In the genomic region with DNA sequence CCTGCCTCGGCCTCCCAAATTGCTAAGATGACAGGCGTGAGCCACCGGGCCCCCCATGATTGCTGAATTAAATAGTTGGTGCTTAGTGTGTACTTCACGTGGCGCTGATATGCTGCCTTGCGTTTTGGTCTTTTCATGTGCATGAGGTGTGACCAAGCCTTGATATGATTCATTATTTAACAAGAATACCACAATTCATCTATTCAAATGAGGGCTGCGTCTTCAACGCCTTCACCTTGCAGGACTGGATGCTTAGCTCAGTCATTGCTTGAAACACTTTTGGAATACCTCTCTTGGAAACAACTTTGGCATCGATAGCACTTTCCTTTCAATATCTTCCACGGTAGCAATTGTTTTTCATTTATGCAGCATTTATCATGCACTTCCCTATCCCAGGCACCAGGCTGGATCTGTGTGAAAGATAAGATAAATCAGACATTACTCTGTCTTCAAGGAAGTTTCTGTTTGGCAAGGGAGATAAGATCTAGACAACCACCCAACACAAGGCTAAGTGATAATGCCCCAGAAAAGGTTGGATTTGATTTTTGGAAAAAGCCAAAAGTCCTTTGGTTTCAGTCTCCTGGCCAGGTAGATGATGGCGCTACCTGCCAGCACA, we compare ENCODE assay signal across 8 cellular contexts. TPM values are rescaled to one million over a fixed set of nuclear protein-coding genes. Genes with fewer than 3 reads are reported as not detected.
DNase-seq lines count a peak whose midpoint lies in the region; ATAC-seq and TF ChIP-seq lines count a peak whose summit lies in the region.

No MANE protein-coding gene starts in this region.

- no peak for TF ChIP-seq EP300 in tibial nerve (IDR thresholded peaks at IDR 0.05)

- BruUV-seq in HCT116 (replicated peaks; lab: Mats Ljungman, UMichigan), result no TSS peak

- RAD21 ChIA-PET in HCT116 (lab: Charles Lee; ENCODE audit: low non-redundant PET in 1 of 2, low total read pairs in 2 of 2, uncharacterized antibody in 2 of 2, unreplicated experiment in 2 of 2), result no interaction called here

- H3K79me2 ChIP-seq in HCT116 (ENCODE audit: insufficient read depth, low read length) (peaks cover 29% of the 10 kb centered on the region), fibroblast of lung (ENCODE audit: control insufficient read depth, insufficient read depth, low read length) (peaks cover 14% of the 10 kb centered on the region)

- H3K9ac ChIP-seq in HCT116 (ENCODE audit: low read length), result peak overlapping the region; percentile 76
- no peak overlapping the region for H3K9ac ChIP-seq in fibroblast of lung (ENCODE audit: insufficient read depth, low read length)
- H3K9ac ChIP-seq in rectal smooth muscle tissue (ENCODE audit: low read length), result no peak overlapping the region

- H2AFZ ChIP-seq in HCT116 (ENCODE audit: low read depth, low read length, poor library complexity, severe bottlenecking) (no peak overlapping the region), fibroblast of lung (ENCODE audit: low read length) (no peak overlapping the region)

- POLR2A ChIA-PET in HCT116 (lab: Charles Lee), result interaction anchor here (1.0 kb wide), 1 partner anchor 33 kb away, joined by 3 read pairs; no protein-coding TSS in a partner anchor

- H3K9me2 ChIP-seq in HCT116 (ENCODE audit: insufficient read depth), result no peaks in the 10 kb centered on the region

- DNase-seq in HCT116 (ENCODE audit: low read depth, low spot score) (no peak), SK-N-DZ (ENCODE audit: low spot score) (peak; percentile 42), fibroblast of lung (ENCODE audit: low read depth in 2 of 2) (no peak), T1000 (lab: John Stamatoyannopoulos, UW) (no peak), adrenal gland (no peak), AG20443 (ENCODE audit: low spot score) (no peak), tibial nerve (ENCODE audit: low spot score in 2 of 2) (no peak)

- TF ChIP-seq CTCF in HCT116 (IDR thresholded peaks at IDR 0.05 in 2 of 3, conservative IDR thresholded peaks at IDR 0.05 in 1 of 3; ENCODE audit: borderline replicate concordance in 1 of 3, insufficient read depth in 1 of 3, low read depth in 2 of 3, low read length in 2 of 3) (no peak), fibroblast of lung (conservative IDR thresholded peaks at IDR 0.05 in 1 of 2, IDR thresholded peaks at IDR 0.05 in 1 of 2; ENCODE audit: low read depth in 1 of 2, low read length in 2 of 2) (no peak), adrenal gland (IDR thresholded peaks at IDR 0.05) (peak in 2 of 6 experiments; percentile 10 to 13), tibial nerve (IDR thresholded peaks at IDR 0.05) (no peak)

- H3K4me2 ChIP-seq in HCT116 (ENCODE audit: low read length) (peak overlapping the region; percentile 88), fibroblast of lung (ENCODE audit: extremely low read depth, insufficient read depth, low read length) (peak overlapping the region; percentile 81)

- ATAC-seq in HCT116, result no peak

- peaks cover 22 to 29% of the 10 kb centered on the region in 2 experiments for H3K4me1 ChIP-seq in HCT116 (ENCODE audit: control insufficient read depth in 1 of 2, insufficient read depth in 2 of 2, low read length in 2 of 2)
- H3K4me1 ChIP-seq in fibroblast of lung (ENCODE audit: control insufficient read depth, extremely low read depth, insufficient read depth, low read length), result no peaks in the 10 kb centered on the region
- H3K4me1 ChIP-seq in rectal smooth muscle tissue (ENCODE audit: control insufficient read depth, insufficient read depth, low read length), result peaks cover 8% of the 10 kb centered on the region
- peaks cover 7 to 12% of the 10 kb centered on the region in 2 donors for H3K4me1 ChIP-seq in adrenal gland (replicated peaks in 1 of 2)
- peaks cover 0 to 33% (median 7%) of the 10 kb centered on the region in 4 donors for H3K4me1 ChIP-seq in tibial nerve

- peak; percentile 3 for TF ChIP-seq POLR2A in HCT116 (IDR thresholded peaks at IDR 0.05; ENCODE audit: borderline replicate concordance, extremely low read depth, insufficient read depth, insufficient read length)
- no peak for TF ChIP-seq POLR2A in adrenal gland (IDR thresholded peaks at IDR 0.05)
- no peak for TF ChIP-seq POLR2A in tibial nerve (IDR thresholded peaks at IDR 0.05)

- H3K4me3 ChIP-seq in HCT116 (replicated peaks in 1 of 2; ENCODE audit: low read depth in 1 of 2, low read length in 2 of 2) (peak overlapping the region; percentile 59 to 67), fibroblast of lung (replicated peaks in 1 of 4; ENCODE audit: control extremely low read depth in 1 of 4, insufficient read depth in 1 of 4, low read depth in 3 of 4, low read length in 4 of 4) (peak overlapping the region; percentile 7 to 87 (median 38)), rectal smooth muscle tissue (ENCODE audit: low read length) (peak overlapping the region; percentile 68), adrenal gland (peak overlapping the region in 1 of 4 donors; percentile 66), tibial nerve (peak overlapping the region in 1 of 4 donors; percentile 70)

- intact Hi-C loops in HCT116 (cut with micrococcal nuclease) (no loop called here), adrenal gland (cut with DNase I) (no loop called here)

- no peak for TF ChIP-seq RAD21 in HCT116 (IDR thresholded peaks at IDR 0.05; ENCODE audit: low read depth)

- no peaks in the 10 kb centered on the region for H3K36me3 ChIP-seq in HCT116 (ENCODE audit: control insufficient read depth in 1 of 2, insufficient read depth in 2 of 2, low read length in 2 of 2)
- no peaks in the 10 kb centered on the region for H3K36me3 ChIP-seq in fibroblast of lung (ENCODE audit: control insufficient read depth, insufficient read depth, low read length)
- no peaks in the 10 kb centered on the region for H3K36me3 ChIP-seq in rectal smooth muscle tissue (ENCODE audit: control insufficient read depth, insufficient read depth, low read length)
- no peaks in the 10 kb centered on the region for H3K36me3 ChIP-seq in adrenal gland (replicated peaks in 1 of 2)
- no peaks in the 10 kb centered on the region for H3K36me3 ChIP-seq in tibial nerve

- no peaks in the 10 kb centered on the region for H3K9me3 ChIP-seq in HCT116 (ENCODE audit: control insufficient read depth in 1 of 2, insufficient read depth in 1 of 2, low read depth in 1 of 2, low read length in 2 of 2)
- no peaks in the 10 kb centered on the region for H3K9me3 ChIP-seq in fibroblast of lung (ENCODE audit: control insufficient read depth, insufficient read depth, low read depth, low read length)
- no peaks in the 10 kb centered on the region for H3K9me3 ChIP-seq in adrenal gland (replicated peaks in 1 of 3)
- H3K9me3 ChIP-seq in tibial nerve, result no peaks in the 10 kb centered on the region

- 60 to 68% (median 62%) methylated on average over 10 to 11 of the region's 11 CpGs for WGBS in adrenal gland, 4 donors
- WGBS in tibial nerve, 2 donors, result 78 to 81% methylated on average over 11 of the region's 11 CpGs

- H3K27ac ChIP-seq in HCT116 (ENCODE audit: low read depth, low read length), result peak overlapping the region; percentile 97
- H3K27ac ChIP-seq in fibroblast of lung (ENCODE audit: insufficient read depth, low read length), result peak overlapping the region; percentile 62
- no peak overlapping the region for H3K27ac ChIP-seq in rectal smooth muscle tissue (ENCODE audit: low read depth, low read length)
- peak overlapping the region in 2 of 5 donors; percentile 52 to 94 for H3K27ac ChIP-seq in adrenal gland
- peak overlapping the region in 1 of 4 donors; percentile 89 for H3K27ac ChIP-seq in tibial nerve

- H4K20me1 ChIP-seq in HCT116 (ENCODE audit: insufficient read depth) (no peaks in the 10 kb centered on the region), fibroblast of lung (ENCODE audit: control insufficient read depth, extremely low read depth, insufficient read depth, low read length) (no peaks in the 10 kb centered on the region)

- no peaks in the 10 kb centered on the region for H3K27me3 ChIP-seq in HCT116 (ENCODE audit: insufficient read depth, low read length)
- no peaks in the 10 kb centered on the region for H3K27me3 ChIP-seq in fibroblast of lung (ENCODE audit: control insufficient read depth, insufficient read depth, low read length)
- H3K27me3 ChIP-seq in rectal smooth muscle tissue (ENCODE audit: control insufficient read depth, insufficient read depth, low read length), result no peaks in the 10 kb centered on the region
- H3K27me3 ChIP-seq in adrenal gland, result peaks cover 17% of the 10 kb centered on the region
- H3K27me3 ChIP-seq in tibial nerve, result peaks cover 0 to 3% of the 10 kb centered on the region in 2 donors

- CTCF ChIA-PET in HCT116 (lab: Charles Lee), result interaction anchor here (1.1 kb wide), 1 partner anchor 72 kb away, joined by 3 read pairs; no protein-coding TSS in a partner anchor

TF ChIP-seq in HCT116, 20 proteins besides CTCF, POLR2A, EP300 and RAD21 (continues in another document):
- no peak for TF ChIP-seq EGR1 (IDR thresholded peaks at IDR 0.05; ENCODE audit: low read depth)
- no peak for TF ChIP-seq CEBPB (IDR thresholded peaks at IDR 0.05; ENCODE audit: low read depth)
- no peak for TF ChIP-seq POLR2AphosphoS5 (IDR thresholded peaks at IDR 0.05; ENCODE audit: low read depth, low read length)
- TF ChIP-seq ZNF274 (IDR thresholded peaks at IDR 0.05; ENCODE audit: low read depth, low read length), result no peak
- no peak for TF ChIP-seq ZBTB33 (IDR thresholded peaks at IDR 0.05; ENCODE audit: extremely low read depth, insufficient replicate concordance, low read length)
- TF ChIP-seq ZFX (IDR thresholded peaks at IDR 0.05), result no peak

RNA-seq across cellular contexts. Expression of gene TEAD4, which starts 1.3 kb away (rescaled TPM):
- total RNA-seq in HCT116 (2021; ENCODE audit: unreplicated experiment) (43.2 TPM), fibroblast of lung (6.3 and 7.4 TPM in 2 replicates), adrenal gland (10 to 100 TPM in 3 of 8 donors, 1 to 10 TPM in 5; 3.6 to 16.6 (median 8.9) TPM), tibial nerve (10 to 100 TPM; 17.2 to 34.2 (median 23.5) TPM)
- polyA plus RNA-seq in HCT116 (2012), result 30.4 and 32.2 TPM in 2 replicates
- 32.0 and 38.7 TPM in 2 replicates for polyA plus RNA-seq in SK-N-DZ (2014; cell fraction: cytosol; rRNA removed)
- polyA plus RNA-seq in SK-N-DZ (2014; cell fraction: nucleus; rRNA removed), result 18.9 and 26.2 TPM in 2 replicates
- polyA plus RNA-seq in fibroblast of lung (14.3 and 15.4 TPM in 2 replicates), adrenal gland (1 to 10 TPM; 4.0 to 8.2 (median 5.6) TPM)
- polyA plus RNA-seq in fibroblast of lung (2012), result 18.7 and 22.2 TPM in 2 replicates
- 18.3 and 28.2 TPM in 2 replicates for polyA minus RNA-seq in fibroblast of lung (ENCODE audit: low replicate concordance)
